Comparison of ENCODE assay signal across 8 cellular contexts in the genomic region with DNA sequence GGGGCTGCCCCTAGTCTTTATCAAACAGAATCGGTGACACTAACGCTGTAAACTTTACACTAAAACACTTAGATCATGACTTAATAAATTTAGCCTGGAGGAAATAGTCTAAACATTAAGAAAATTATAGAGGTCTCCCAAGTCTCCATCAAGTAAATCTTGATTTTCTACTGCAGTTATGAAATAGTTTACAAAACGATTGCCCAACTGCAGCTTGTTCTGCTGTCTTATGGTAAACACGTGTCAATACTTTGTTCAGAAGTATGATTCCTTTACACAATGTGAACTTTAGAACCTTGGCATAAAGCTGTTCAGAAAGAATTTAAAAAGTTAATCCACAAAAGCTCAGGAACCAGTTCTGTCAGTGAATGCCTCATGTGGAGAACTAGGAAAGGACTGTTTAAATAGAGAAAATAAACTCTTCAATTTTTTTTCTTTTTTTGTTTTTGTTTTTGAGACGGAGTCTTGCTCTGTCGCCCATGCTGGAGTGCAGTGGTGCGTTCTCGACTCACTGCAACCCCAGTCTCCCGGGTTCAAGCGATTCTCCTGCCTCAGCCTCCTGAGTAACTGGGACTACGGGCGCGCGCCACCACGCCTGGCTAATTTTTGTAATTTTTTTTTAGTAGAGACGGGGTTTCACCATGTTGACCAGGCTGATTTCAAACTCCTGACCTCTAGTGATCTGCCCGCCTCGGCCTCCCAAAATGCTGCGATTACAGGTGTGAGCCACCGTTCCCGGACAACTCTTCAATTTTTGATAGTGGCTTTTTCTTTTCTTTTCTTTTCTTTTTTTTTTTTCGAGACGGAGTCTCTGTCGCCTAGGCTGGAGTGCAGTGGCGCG. TPM values are rescaled to one million over a fixed set of nuclear protein-coding genes. Genes with fewer than 3 reads are reported as not detected.
DNase-seq lines count a peak whose midpoint lies in the region; ATAC-seq, FAIRE-seq and TF ChIP-seq lines count a peak whose summit lies in the region.

No MANE protein-coding gene starts in this region.

- no peak for TF ChIP-seq RAD21 in HCT116 (IDR thresholded peaks at IDR 0.05; ENCODE audit: low read depth)

- peaks cover 65% of the 10 kb centered on the region for H3K79me2 ChIP-seq in HCT116 (ENCODE audit: insufficient read depth, low read length)

- FAIRE-seq in H54 (lab: Jason Lieb, UNC), result no peak

- no peaks in the 10 kb centered on the region for H3K9me3 ChIP-seq in HCT116 (ENCODE audit: control insufficient read depth in 1 of 2, insufficient read depth in 1 of 2, low read depth in 1 of 2, low read length in 2 of 2)

- RAD21 ChIA-PET in HCT116 (lab: Charles Lee; ENCODE audit: low non-redundant PET in 1 of 2, low total read pairs in 2 of 2, uncharacterized antibody in 2 of 2, unreplicated experiment in 2 of 2), result no interaction called here

- in situ Hi-C loops in SK-MEL-5 (cut with HindIII; ENCODE audit: low pct_unique_long_range_greater_than_20kb, low sequenced_read_pairs), result no loop called here

- peak overlapping the region; percentile 89 for H3K4me2 ChIP-seq in HCT116 (ENCODE audit: low read length)

- TF ChIP-seq POLR2A in HCT116 (IDR thresholded peaks at IDR 0.05; ENCODE audit: borderline replicate concordance, extremely low read depth, insufficient read depth, insufficient read length) (no peak), H54 (IDR thresholded peaks at IDR 0.05; ENCODE audit: low read depth, low read length) (no peak)

- peaks cover 8 to 33% of the 10 kb centered on the region in 2 experiments for H3K4me1 ChIP-seq in HCT116 (ENCODE audit: control insufficient read depth in 1 of 2, insufficient read depth in 2 of 2, low read length in 2 of 2)

- peak overlapping the region; percentile 91; the same call in 1 of the 2 replicates for H3K27ac ChIP-seq in HCT116 (ENCODE audit: low read depth, low read length)

- CTCF ChIA-PET in HCT116 (lab: Charles Lee) (interaction anchor here (0.6 kb wide), 1 partner anchor 520 kb away, joined by 3 read pairs; no protein-coding TSS in a partner anchor), GM10248 (lab: Yijun Ruan, JAX) (interaction anchor here (1.0 to 1.6 kb wide), 5 partner anchors 8 to 48 kb away, joined by 3 to 6 read pairs (median 4); no protein-coding TSS in a partner anchor)

- H3K4me3 ChIP-seq in HCT116 (replicated peaks in 1 of 2; ENCODE audit: low read depth in 1 of 2, low read length in 2 of 2), result peak overlapping the region; percentile 97
- H3K4me3 ChIP-seq in retinal pigment epithelial cell (ENCODE audit: low read length), result peak overlapping the region; percentile 91

- DNase-seq in HCT116 (ENCODE audit: low read depth, low spot score), result no peak
- DNase-seq in SK-MEL-5 (ENCODE audit: low read depth, low spot score), result peak; percentile 24
- DNase-seq in fibroblast of peridontal ligament (ENCODE audit: extremely low read depth), result peak; percentile 92
- peak; percentile 70 for DNase-seq in retinal pigment epithelial cell (ENCODE audit: low read depth)
- no peak for DNase-seq in putamen (ENCODE audit: low spot score)
- DNase-seq in GM10248 (ENCODE audit: extremely low spot score), result no peak
- no peak for DNase-seq in H54 (ENCODE audit: insufficient read length, low spot score)
- no peak for DNase-seq in NCI-H2081 treated with DMSO at 0.1 percent for 48 hours (lab: John Stamatoyannopoulos, UW)

- H3K36me3 ChIP-seq in HCT116 (ENCODE audit: control insufficient read depth in 1 of 2, insufficient read depth in 2 of 2, low read length in 2 of 2), result peaks cover 0 to 13% of the 10 kb centered on the region in 2 experiments; a peak in 1 of 4 replicates

- POLR2A ChIA-PET in HCT116 (lab: Charles Lee) (no interaction called here), GM10248 (lab: Yijun Ruan, JAX) (interaction anchor here (1.1 kb wide), 1 partner anchor 15 kb away, joined by 3 read pairs; no protein-coding TSS in a partner anchor)

- H3K27me3 ChIP-seq in HCT116 (ENCODE audit: insufficient read depth, low read length), result no peaks in the 10 kb centered on the region

- H3K9me2 ChIP-seq in HCT116 (ENCODE audit: insufficient read depth), result no peaks in the 10 kb centered on the region

- no peak for ATAC-seq in HCT116

- peaks cover 8% of the 10 kb centered on the region; the same call in 1 of the 2 replicates for H4K20me1 ChIP-seq in HCT116 (ENCODE audit: insufficient read depth)

- H3K9ac ChIP-seq in HCT116 (ENCODE audit: low read length), result peak overlapping the region; percentile 98

- H2AFZ ChIP-seq in HCT116 (ENCODE audit: low read depth, low read length, poor library complexity, severe bottlenecking), result no peak overlapping the region

- no peak for TF ChIP-seq CTCF in HCT116 (IDR thresholded peaks at IDR 0.05 in 2 of 3, conservative IDR thresholded peaks at IDR 0.05 in 1 of 3; ENCODE audit: borderline replicate concordance in 1 of 3, insufficient read depth in 1 of 3, low read depth in 2 of 3, low read length in 2 of 3)
- TF ChIP-seq CTCF in retinal pigment epithelial cell (conservative IDR thresholded peaks at IDR 0.05; ENCODE audit: low read depth, low read length), result no peak
- no peak for TF ChIP-seq CTCF in GM10248 (IDR thresholded peaks at IDR 0.05; ENCODE audit: control extremely low read depth, extremely low read depth, low read depth, missing control alignments)

- TSS peak; percentile 71 for BruUV-seq in HCT116 (replicated peaks; lab: Mats Ljungman, UMichigan)

- intact Hi-C loops in HCT116 (cut with micrococcal nuclease), result loop anchor here (5.0 kb wide), 1 partner anchor 92 kb away; a partner anchor contains a TSS

TF ChIP-seq in HCT116, 20 proteins besides CTCF, POLR2A, EP300 and RAD21 (continues in another document):
- TF ChIP-seq, protein P1, sequence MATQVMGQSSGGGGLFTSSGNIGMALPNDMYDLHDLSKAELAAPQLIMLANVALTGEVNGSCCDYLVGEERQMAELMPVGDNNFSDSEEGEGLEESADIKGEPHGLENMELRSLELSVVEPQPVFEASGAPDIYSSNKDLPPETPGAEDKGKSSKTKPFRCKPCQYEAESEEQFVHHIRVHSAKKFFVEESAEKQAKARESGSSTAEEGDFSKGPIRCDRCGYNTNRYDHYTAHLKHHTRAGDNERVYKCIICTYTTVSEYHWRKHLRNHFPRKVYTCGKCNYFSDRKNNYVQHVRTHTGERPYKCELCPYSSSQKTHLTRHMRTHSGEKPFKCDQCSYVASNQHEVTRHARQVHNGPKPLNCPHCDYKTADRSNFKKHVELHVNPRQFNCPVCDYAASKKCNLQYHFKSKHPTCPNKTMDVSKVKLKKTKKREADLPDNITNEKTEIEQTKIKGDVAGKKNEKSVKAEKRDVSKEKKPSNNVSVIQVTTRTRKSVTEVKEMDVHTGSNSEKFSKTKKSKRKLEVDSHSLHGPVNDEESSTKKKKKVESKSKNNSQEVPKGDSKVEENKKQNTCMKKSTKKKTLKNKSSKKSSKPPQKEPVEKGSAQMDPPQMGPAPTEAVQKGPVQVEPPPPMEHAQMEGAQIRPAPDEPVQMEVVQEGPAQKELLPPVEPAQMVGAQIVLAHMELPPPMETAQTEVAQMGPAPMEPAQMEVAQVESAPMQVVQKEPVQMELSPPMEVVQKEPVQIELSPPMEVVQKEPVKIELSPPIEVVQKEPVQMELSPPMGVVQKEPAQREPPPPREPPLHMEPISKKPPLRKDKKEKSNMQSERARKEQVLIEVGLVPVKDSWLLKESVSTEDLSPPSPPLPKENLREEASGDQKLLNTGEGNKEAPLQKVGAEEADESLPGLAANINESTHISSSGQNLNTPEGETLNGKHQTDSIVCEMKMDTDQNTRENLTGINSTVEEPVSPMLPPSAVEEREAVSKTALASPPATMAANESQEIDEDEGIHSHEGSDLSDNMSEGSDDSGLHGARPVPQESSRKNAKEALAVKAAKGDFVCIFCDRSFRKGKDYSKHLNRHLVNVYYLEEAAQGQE (IDR thresholded peaks at IDR 0.05; ENCODE audit: low read depth), result no peak
- TF ChIP-seq SRF (IDR thresholded peaks at IDR 0.05; ENCODE audit: low read depth) (no peak), CEBPB (IDR thresholded peaks at IDR 0.05; ENCODE audit: low read depth) (no peak), SIN3A (IDR thresholded peaks at IDR 0.05; ENCODE audit: low read depth) (no peak), SP1 (IDR thresholded peaks at IDR 0.05; ENCODE audit: low read depth) (no peak), POLR2AphosphoS5 (IDR thresholded peaks at IDR 0.05; ENCODE audit: low read depth, low read length) (no peak), CBX3 (IDR thresholded peaks at IDR 0.05; ENCODE audit: low read depth) (no peak), EZH2phosphoT487 (IDR thresholded peaks at IDR 0.05; ENCODE audit: borderline replicate concordance) (no peak), EZH2 (IDR thresholded peaks at IDR 0.05) (no peak), ZNF274 (IDR thresholded peaks at IDR 0.05; ENCODE audit: low read depth, low read length) (no peak), ZFX (IDR thresholded peaks at IDR 0.05) (no peak)
- TF ChIP-seq, protein P2, sequence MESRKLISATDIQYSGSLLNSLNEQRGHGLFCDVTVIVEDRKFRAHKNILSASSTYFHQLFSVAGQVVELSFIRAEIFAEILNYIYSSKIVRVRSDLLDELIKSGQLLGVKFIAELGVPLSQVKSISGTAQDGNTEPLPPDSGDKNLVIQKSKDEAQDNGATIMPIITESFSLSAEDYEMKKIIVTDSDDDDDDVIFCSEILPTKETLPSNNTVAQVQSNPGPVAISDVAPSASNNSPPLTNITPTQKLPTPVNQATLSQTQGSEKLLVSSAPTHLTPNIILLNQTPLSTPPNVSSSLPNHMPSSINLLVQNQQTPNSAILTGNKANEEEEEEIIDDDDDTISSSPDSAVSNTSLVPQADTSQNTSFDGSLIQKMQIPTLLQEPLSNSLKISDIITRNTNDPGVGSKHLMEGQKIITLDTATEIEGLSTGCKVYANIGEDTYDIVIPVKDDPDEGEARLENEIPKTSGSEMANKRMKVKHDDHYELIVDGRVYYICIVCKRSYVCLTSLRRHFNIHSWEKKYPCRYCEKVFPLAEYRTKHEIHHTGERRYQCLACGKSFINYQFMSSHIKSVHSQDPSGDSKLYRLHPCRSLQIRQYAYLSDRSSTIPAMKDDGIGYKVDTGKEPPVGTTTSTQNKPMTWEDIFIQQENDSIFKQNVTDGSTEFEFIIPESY (IDR thresholded peaks at IDR 0.05; ENCODE audit: extremely low read depth, insufficient replicate concordance, low read length), result no peak

RNA-seq across cellular contexts. Expression of a gene that starts 1.6 kb away (rescaled TPM):
- 26.3 TPM for total RNA-seq in HCT116 (2021; ENCODE audit: unreplicated experiment)
- 4.9 and 6.1 TPM in 2 replicates for polyA plus RNA-seq in HCT116 (2012)
- total RNA-seq in SK-MEL-5 (2014; rRNA removed; shearing (Covaris generic)), result 18.6 and 18.8 TPM in 2 replicates
- 15.8 and 21.3 TPM in 2 replicates for polyA plus RNA-seq in SK-MEL-5 (2015; cell fraction: cytosol; rRNA removed)
- 16.1 and 22.4 TPM in 2 replicates for polyA plus RNA-seq in SK-MEL-5 (2015; cell fraction: nucleus; rRNA removed)

RNA-seq across cellular contexts. Expression of a gene that starts 34.1 kb away (rescaled TPM):
- not detected for total RNA-seq in HCT116 (2021; ENCODE audit: unreplicated experiment)
- not detected in 2 replicates for polyA plus RNA-seq in HCT116 (2012)
- 0.05 TPM in 1 of 2 replicates, not detected in the other for total RNA-seq in SK-MEL-5 (2014; rRNA removed; shearing (Covaris generic))
- polyA plus RNA-seq in SK-MEL-5 (2015; cell fraction: cytosol; rRNA removed), result not detected in 2 replicates
- polyA plus RNA-seq in SK-MEL-5 (2015; cell fraction: nucleus; rRNA removed), result 0.11 TPM in 1 of 2 replicates, not detected in the other

Comparison
In these comparisons a context has a peak if more than half of its experiments do, and no peak if none do; other contexts are left out.
1. DNase-seq: peak in SK-MEL-5 (single experiment), fibroblast of peridontal ligament (single experiment) and retinal pigment epithelial cell (single experiment); none in HCT116 (single experiment), putamen (single experiment), GM10248 (single experiment), H54 (single experiment) and NCI-H2081 treated with DMSO at 0.1 percent for 48 hours (single experiment).